20 cellular contexts compared by ENCODE assay signal in the genomic region with DNA sequence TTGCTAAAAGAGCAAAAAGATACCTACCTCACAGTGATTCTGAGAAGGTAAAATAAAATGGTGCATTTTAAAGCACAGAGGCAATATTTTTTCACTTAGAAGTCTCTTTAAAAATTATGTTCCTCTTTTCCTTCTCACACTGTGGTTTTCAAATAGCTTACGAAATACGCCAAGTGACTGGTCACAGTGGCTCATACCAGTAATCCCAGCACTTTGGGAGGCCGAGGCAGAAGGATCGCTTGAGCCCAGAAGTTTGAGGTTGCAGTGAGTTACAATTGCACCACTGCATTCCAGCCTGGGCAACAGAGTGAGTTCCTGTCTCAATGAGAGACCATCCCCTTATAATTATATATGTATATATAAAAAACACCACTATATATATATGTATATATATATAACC.
A peak's percentile ranks its signal among the peaks of the same experiment; 100 is the strongest.
DNase-seq lines count a peak whose midpoint lies in the region; ATAC-seq and TF ChIP-seq lines count a peak whose summit lies in the region.
"Had no signal": no experiment of that assay in that cellular context is flagged by ENCODE, and none has a peak within 500 bp of the region (broad histone marks: within the 10 kb centered on the region; RNA-seq: fewer than 3 reads in every experiment).

No MANE protein-coding gene starts in this region.

- H3K4me1 Mint-ChIP-seq in activated naive CD4-positive, alpha-beta T cell treated with anti-CD3 and anti-CD28 coated beads for 36 hours (ENCODE audit: low read depth) = no peaks in the 10 kb centered on the region
- H3K4me1 Mint-ChIP-seq: B cell, GM23338 had no signal

- no peaks in the 10 kb centered on the region for H3K36me3 Mint-ChIP-seq in activated naive CD4-positive, alpha-beta T cell treated with anti-CD3 and anti-CD28 coated beads for 36 hours (ENCODE audit: low read depth)
- H3K36me3 Mint-ChIP-seq: CD8-positive, alpha-beta T cell had no signal

- peak; percentile 57 for ATAC-seq in upper lobe of right lung
- ATAC-seq: CD8-positive, alpha-beta T cell; GM23338; HCT116; K562 had no signal

- H3K27ac ChIP-seq in upper lobe of right lung = no peak overlapping the region
- H3K27ac ChIP-seq: RWPE1, SK-N-MC had no signal

- H3K36me3 ChIP-seq in upper lobe of right lung = no peaks in the 10 kb centered on the region

- H3K9me3 Mint-ChIP-seq in activated naive CD4-positive, alpha-beta T cell treated with anti-CD3 and anti-CD28 coated beads for 36 hours = no peaks in the 10 kb centered on the region
- H3K9me3 Mint-ChIP-seq: CD8-positive, alpha-beta T cell; GM23338 had no signal

- no peaks in the 10 kb centered on the region for H3K9me3 ChIP-seq in upper lobe of right lung

- no peak overlapping the region for H3K4me3 Mint-ChIP-seq in activated naive CD4-positive, alpha-beta T cell treated with anti-CD3 and anti-CD28 coated beads for 36 hours
- H3K4me3 Mint-ChIP-seq: B cell; CD8-positive, alpha-beta T cell; GM23338 had no signal

- DNase-seq in KBM-7 (peak; percentile 52), NOMO-1 (lab: John Stamatoyannopoulos, UW; ENCODE audit: unreplicated experiment in 2 of 2) (peak; percentile 53 to 86), SKM-1 treated with dmso at 0.1 percent for 144 hours (lab: John Stamatoyannopoulos, UW; ENCODE audit: unreplicated experiment) (peak; percentile 87), upper lobe of right lung (no peak), DMS 273 (lab: John Stamatoyannopoulos, UW; ENCODE audit: unreplicated experiment) (no peak), dedifferentiated amniotic fluid mesenchymal stem cell (ENCODE audit: extremely low spot score) (no peak)
- no peak for DNase-seq in activated naive CD4-positive, alpha-beta T cell treated with anti-CD3 and anti-CD28 coated beads for 36 hours
- DNase-seq: CD8-positive, alpha-beta T cell; GDM1; NCI-H1105; NCI-H1694; NCI-H2107; NCI-H2227 treated with DMSO at 0.1 percent for 48 hours; NCI-H524 treated with DMSO at 0.1 percent for 48 hours had no signal

- CTCF ChIA-PET in activated naive CD4-positive, alpha-beta T cell treated with anti-CD3 and anti-CD28 coated beads for 36 hours (lab: Charles Lee) = no interaction called here

- H3K27ac Mint-ChIP-seq in activated naive CD4-positive, alpha-beta T cell treated with anti-CD3 and anti-CD28 coated beads for 36 hours = no peak overlapping the region
- H3K27ac Mint-ChIP-seq: B cell; CD8-positive, alpha-beta T cell; GM23338 had no signal

- in situ Hi-C loops in KBM-7 (cut with MboI; ENCODE audit: low pct_unique_long_range_greater_than_20kb, low sequenced_read_pairs) = no loop called here

- no peaks in the 10 kb centered on the region for H3K4me1 ChIP-seq in upper lobe of right lung

- no peaks in the 10 kb centered on the region for H3K27me3 ChIP-seq in upper lobe of right lung

- peaks cover 2% of the 10 kb centered on the region for H3K27me3 Mint-ChIP-seq in activated naive CD4-positive, alpha-beta T cell treated with anti-CD3 and anti-CD28 coated beads for 36 hours (ENCODE audit: low read depth)
- H3K27me3 Mint-ChIP-seq: B cell had no signal

- intact Hi-C loops in upper lobe of right lung (cut with DNase I) = no loop called here
- intact Hi-C loops in activated naive CD4-positive, alpha-beta T cell treated with anti-CD3 and anti-CD28 coated beads for 36 hours (cut with micrococcal nuclease) = no loop called here

- no peak for TF ChIP-seq CTCF in upper lobe of right lung (IDR thresholded peaks at IDR 0.05)

- no peak overlapping the region for H3K4me3 ChIP-seq in upper lobe of right lung
- H3K4me3 ChIP-seq: GM23338, K562, SK-N-MC had no signal

Comparison
In these comparisons a context has a peak if more than half of its experiments do, and no peak if none do; other contexts are left out.
1. DNase-seq: peak in KBM-7 (single experiment), NOMO-1 (2 of 2) and SKM-1 treated with dmso at 0.1 percent for 144 hours (single experiment); none in upper lobe of right lung (single experiment), DMS 273 (single experiment), dedifferentiated amniotic fluid mesenchymal stem cell (single experiment) and activated naive CD4-positive, alpha-beta T cell treated with anti-CD3 and anti-CD28 coated beads for 36 hours (single experiment).